17 cellular contexts compared by ENCODE assay signal in the genomic region with DNA sequence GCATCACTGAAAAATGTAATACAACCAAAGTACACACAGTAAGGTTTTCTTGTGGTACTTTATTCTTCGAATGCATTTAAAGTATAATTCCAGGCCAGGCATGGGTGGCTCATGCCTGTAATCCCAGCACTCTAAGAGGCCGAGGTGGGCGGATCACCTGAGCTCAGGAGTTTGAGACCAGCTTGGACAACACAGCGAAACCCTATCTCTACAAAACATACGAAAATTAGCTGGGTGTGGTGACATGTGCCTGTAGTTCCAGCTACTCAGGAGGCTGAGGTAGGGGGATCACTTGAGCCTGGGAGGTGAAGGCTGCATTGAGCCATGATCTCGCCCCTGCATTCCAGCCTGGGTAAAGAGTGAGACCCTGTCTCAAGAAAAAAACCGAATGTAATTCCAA. TPM values are rescaled to one million over a fixed set of nuclear protein-coding genes. Genes with fewer than 3 reads are reported as not detected.
DNase-seq lines count a peak whose midpoint lies in the region; ATAC-seq and TF ChIP-seq lines count a peak whose summit lies in the region.
"Had no signal": no experiment of that assay in that cellular context is flagged by ENCODE, and none has a peak within 500 bp of the region (broad histone marks: within the 10 kb centered on the region; RNA-seq: fewer than 3 reads in every experiment).

No MANE protein-coding gene starts in this region.

- H3K27ac Mint-ChIP-seq in activated CD8-positive, alpha-beta memory T cell treated with anti-CD3 and anti-CD28 coated beads, Interleukin-2, amount 10 ng/mL, durations not matched to agents 7 days and 5 days, result peak overlapping the region; percentile 92
- H3K27ac Mint-ChIP-seq in activated naive CD8-positive, alpha-beta T cell, result peak overlapping the region; percentile 75
- H3K27ac Mint-ChIP-seq: H9 had no signal

- ATAC-seq in activated CD8-positive, alpha-beta memory T cell treated with anti-CD3 and anti-CD28 coated beads, Interleukin-2, amount 10 ng/mL, durations not matched to agents 7 days and 5 days, result no peak
- ATAC-seq: gastroesophageal sphincter had no signal

- H3K4me1 Mint-ChIP-seq in activated CD8-positive, alpha-beta memory T cell treated with anti-CD3 and anti-CD28 coated beads, Interleukin-2, amount 10 ng/mL, durations not matched to agents 7 days and 5 days, result peaks cover 55% of the 10 kb centered on the region
- H3K4me1 Mint-ChIP-seq in activated naive CD8-positive, alpha-beta T cell (ENCODE audit: low read depth), result peaks cover 70% of the 10 kb centered on the region

- peak overlapping the region; percentile 38 for H3K9ac ChIP-seq in Loucy (ENCODE audit: low read depth, low read length, poor library complexity, severe bottlenecking)

- no peak for TF ChIP-seq CTCF in Loucy (conservative IDR thresholded peaks at IDR 0.05; ENCODE audit: low read length)
- no peak for TF ChIP-seq CTCF in spleen (IDR thresholded peaks at IDR 0.05 in 8 of 11, conservative IDR thresholded peaks at IDR 0.05 in 3 of 11)
- TF ChIP-seq CTCF in transverse colon (IDR thresholded peaks at IDR 0.05), result no peak

- H3K9me3 ChIP-seq in Loucy (ENCODE audit: insufficient read depth, low read depth, low read length), result no peaks in the 10 kb centered on the region
- H3K9me3 ChIP-seq in spleen, result no peaks in the 10 kb centered on the region
- no peaks in the 10 kb centered on the region for H3K9me3 ChIP-seq in transverse colon
- H3K9me3 ChIP-seq: gastroesophageal sphincter, SJCRH30, upper lobe of left lung had no signal

- no peaks in the 10 kb centered on the region for H3K27me3 Mint-ChIP-seq in activated CD8-positive, alpha-beta memory T cell treated with anti-CD3 and anti-CD28 coated beads, Interleukin-2, amount 10 ng/mL, durations not matched to agents 7 days and 5 days
- no peaks in the 10 kb centered on the region for H3K27me3 Mint-ChIP-seq in activated naive CD8-positive, alpha-beta T cell

- TF ChIP-seq POLR2A in spleen (IDR thresholded peaks at IDR 0.05) (no peak), transverse colon (IDR thresholded peaks at IDR 0.05) (no peak)

- H3K79me2 ChIP-seq in Loucy (ENCODE audit: insufficient read depth, low read length), result peaks cover 10% of the 10 kb centered on the region

- H3K36me3 Mint-ChIP-seq in activated CD8-positive, alpha-beta memory T cell treated with anti-CD3 and anti-CD28 coated beads, Interleukin-2, amount 10 ng/mL, durations not matched to agents 7 days and 5 days, result peaks cover 5% of the 10 kb centered on the region
- H3K36me3 Mint-ChIP-seq in activated naive CD8-positive, alpha-beta T cell, result no peaks in the 10 kb centered on the region

- H3K9me3 Mint-ChIP-seq in activated CD8-positive, alpha-beta memory T cell treated with anti-CD3 and anti-CD28 coated beads, Interleukin-2, amount 10 ng/mL, durations not matched to agents 7 days and 5 days (ENCODE audit: low read depth), result no peaks in the 10 kb centered on the region
- no peaks in the 10 kb centered on the region for H3K9me3 Mint-ChIP-seq in activated naive CD8-positive, alpha-beta T cell (ENCODE audit: low read depth)
- H3K9me3 Mint-ChIP-seq: H9 had no signal

- intact Hi-C loops in spleen (cut with DNase I; ENCODE audit: low total_unique reads) (loop anchor here (10.0 kb wide), 1 partner anchor 104 kb away; no protein-coding TSS in a partner anchor), transverse colon (cut with DNase I; ENCODE audit: low total_unique reads) (no loop called here)

- peak overlapping the region; percentile 64; the same call in 1 of the 2 replicates for H2AFZ ChIP-seq in Loucy (ENCODE audit: low read length)

- no peaks in the 10 kb centered on the region for H3K27me3 ChIP-seq in Loucy (ENCODE audit: insufficient read depth, low read length, poor library complexity, severe bottlenecking)
- no peaks in the 10 kb centered on the region for H3K27me3 ChIP-seq in spleen (replicated peaks in 1 of 7)
- no peaks in the 10 kb centered on the region for H3K27me3 ChIP-seq in transverse colon
- H3K27me3 ChIP-seq: gastroesophageal sphincter, SJCRH30, upper lobe of left lung had no signal

- 85 to 91% (median 86%) methylated on average over 7 of the region's 7 CpGs for WGBS in spleen, 5 donors
- WGBS in transverse colon (ENCODE audit: low coverage in 1 of 2), 2 donors, result 80 to 91% methylated on average over 6 to 7 of the region's 7 CpGs

- in situ Hi-C loops in transverse colon (cut with MboI; ENCODE audit: low pct_ligation_motif_present in 1 of 4, low pct_unique_long_range_greater_than_20kb in 1 of 4, low sequenced_read_pairs in 3 of 4), result no loop called here
- in situ Hi-C loops in G401 (cut with HindIII; ENCODE audit: low sequenced_read_pairs), result no loop called here

- no peaks in the 10 kb centered on the region for H3K9me2 ChIP-seq in Loucy (replicated peaks; ENCODE audit: low read depth, low read length)

- H3K4me1 ChIP-seq in Loucy (ENCODE audit: insufficient read depth, low read length, poor library complexity, severe bottlenecking) (peaks cover 52% of the 10 kb centered on the region), spleen (peaks cover 31 to 78% (median 53%) of the 10 kb centered on the region in 6 donors), transverse colon (peaks cover 3 to 7% (median 5%) of the 10 kb centered on the region in 4 donors)
- H3K4me1 ChIP-seq: SJCRH30 had no signal

- CTCF ChIA-PET in activated CD8-positive, alpha-beta memory T cell treated with anti-CD3 and anti-CD28 coated beads, Interleukin-2, amount 10 ng/mL, durations not matched to agents 7 days and 5 days (lab: Charles Lee), result interaction anchor here (0.8 to 2.5 kb wide), 7 partner anchors 10 to 45 kb away, joined by 3 to 9 read pairs (median 4); no protein-coding TSS in a partner anchor

- H3K4me3 ChIP-seq in Loucy (ENCODE audit: low read length, poor library complexity, severe bottlenecking) (no peak overlapping the region), spleen (no peak overlapping the region), transverse colon (no peak overlapping the region)
- H3K4me3 ChIP-seq: cardiac muscle cell, gastroesophageal sphincter, SJCRH30, upper lobe of left lung had no signal

- peak overlapping the region; percentile 43 to 84 (median 76) for H3K27ac ChIP-seq in spleen
- H3K27ac ChIP-seq in transverse colon, result no peak overlapping the region
- H3K27ac ChIP-seq: cardiac muscle cell, gastroesophageal sphincter, SJCRH30, upper lobe of left lung had no signal

- no peaks in the 10 kb centered on the region for H4K20me1 ChIP-seq in Loucy (ENCODE audit: insufficient read depth, low read length, poor library complexity, severe bottlenecking)

- H3K4me3 Mint-ChIP-seq in activated CD8-positive, alpha-beta memory T cell treated with anti-CD3 and anti-CD28 coated beads, Interleukin-2, amount 10 ng/mL, durations not matched to agents 7 days and 5 days, result no peak overlapping the region
- no peak overlapping the region for H3K4me3 Mint-ChIP-seq in activated naive CD8-positive, alpha-beta T cell
- H3K4me3 Mint-ChIP-seq: H9 had no signal

- DNase-seq in activated CD8-positive, alpha-beta memory T cell treated with anti-CD3 and anti-CD28 coated beads, Interleukin-2, amount 10 ng/mL, durations not matched to agents 7 days and 5 days, result no peak
- DNase-seq in activated CD8-positive, alpha-beta memory T cell treated with anti-CD3 and anti-CD28 coated beads for 24 hours, result no peak
- DNase-seq in spleen, result no peak
- DNase-seq in transverse colon, result no peak
- no peak for DNase-seq in G401 (ENCODE audit: low spot score)
- DNase-seq in NCI-H2029 (lab: John Stamatoyannopoulos, UW), result no peak
- DNase-seq: activated CD4-positive, alpha-beta T cell treated with anti-CD3 and anti-CD28 coated beads for 1 hour; activated T-cell treated with anti-CD3 and anti-CD28 coated beads for 4 hours; erythroblast; H9; IMR-90; SJCRH30; upper lobe of left lung had no signal

- H3F3A ChIP-seq in Loucy (ENCODE audit: low read depth), result peaks cover 11% of the 10 kb centered on the region; the same call in 1 of the 2 replicates

- TF ChIP-seq EP300 in transverse colon (IDR thresholded peaks at IDR 0.05; ENCODE audit: low read depth), result no peak

- peak overlapping the region; percentile 96 for H3K4me2 ChIP-seq in Loucy (ENCODE audit: low read depth, low read length, poor library complexity, severe bottlenecking)

- H3K36me3 ChIP-seq in Loucy (ENCODE audit: insufficient read depth, low read length) (no peaks in the 10 kb centered on the region), spleen (no peaks in the 10 kb centered on the region), transverse colon (no peaks in the 10 kb centered on the region)
- H3K36me3 ChIP-seq: cardiac muscle cell, gastroesophageal sphincter, SJCRH30, upper lobe of left lung had no signal

RNA-seq across cellular contexts. Expression of gene TTC39C, which starts 3.9 kb away (rescaled TPM):
- 10 to 100 TPM; 59.0 to 69.7 TPM for total RNA-seq in activated CD8-positive, alpha-beta memory T cell treated with anti-CD3 and anti-CD28 coated beads, Interleukin-2, amount 10 ng/mL, durations not matched to agents 7 days and 5 days
- total RNA-seq in spleen (10 to 100 TPM; 23.2 to 52.3 (median 30.4) TPM), transverse colon (10 to 100 TPM in 1 of 4 donors, 1 to 10 TPM in 3; 4.8 to 18.4 (median 7.4) TPM)
- 10 to 100 TPM; 15.4 to 21.8 (median 16.6) TPM for polyA plus RNA-seq in spleen
- 3.1 and 4.1 TPM in 2 replicates for total RNA-seq in G401 (2014; rRNA removed; shearing (Covaris generic))

Comparison
In these comparisons a context has a peak if more than half of its experiments do, and no peak if none do; other contexts are left out.
1. H3K27ac ChIP-seq: peak in spleen (8 of 8); none in transverse colon (0 of 4).